Comparison of ENCODE assay signal across 12 cellular contexts in the genomic region with DNA sequence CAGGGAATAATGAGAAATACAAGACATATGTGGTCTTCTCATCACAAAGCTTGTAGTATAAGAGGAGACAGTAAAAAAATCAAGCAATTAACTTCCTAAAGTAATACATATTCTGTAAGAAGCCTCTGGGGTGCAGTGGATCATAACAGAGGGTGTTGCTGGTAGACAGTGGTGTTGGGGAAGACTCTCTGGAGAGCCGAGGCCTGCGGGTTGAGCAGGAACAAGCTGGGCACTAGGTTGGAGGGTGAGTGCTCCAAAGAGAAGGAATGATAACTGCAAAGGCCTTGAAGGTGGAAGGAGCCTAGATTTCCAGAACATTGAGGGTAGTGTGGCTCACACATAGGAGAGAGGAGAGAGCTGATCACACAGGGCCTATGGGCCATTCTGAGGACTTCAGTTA. TPM values are rescaled to one million over a fixed set of nuclear protein-coding genes. Genes with fewer than 3 reads are reported as not detected.
DNase-seq lines count a peak whose midpoint lies in the region; ATAC-seq and TF ChIP-seq lines count a peak whose summit lies in the region.
"Had no signal": no experiment of that assay in that cellular context is flagged by ENCODE, and none has a peak within 500 bp of the region (broad histone marks: within the 10 kb centered on the region; RNA-seq: fewer than 3 reads in every experiment).

No MANE protein-coding gene starts in this region.

- no peak for TF ChIP-seq POLR2A in gastroesophageal sphincter (IDR thresholded peaks at IDR 0.05)

- peak overlapping the region; percentile 86 to 99 (median 96) for H3K27ac Mint-ChIP-seq in CD4-positive, alpha-beta memory T cell
- no peak overlapping the region for H3K27ac Mint-ChIP-seq in neural progenitor cell

- H3K9me3 Mint-ChIP-seq in CD4-positive, alpha-beta memory T cell = peaks cover 0 to 60% (median 52%) of the 10 kb centered on the region in 8 donors
- no peaks in the 10 kb centered on the region for H3K9me3 Mint-ChIP-seq in neural progenitor cell

- peak in 4 of 5 donors; percentile 35 to 53 (median 41) for DNase-seq in CD4-positive, alpha-beta memory T cell
- DNase-seq in activated CD8-positive, alpha-beta memory T cell treated with anti-CD3 and anti-CD28 coated beads, Interleukin-2, amount 50 U/mL, for 4 hours = peak; percentile 18
- DNase-seq in sciatic nerve (ENCODE audit: low spot score) = no peak
- no peak for DNase-seq in neural progenitor cell (ENCODE audit: low spot score)
- no peak for DNase-seq in glomerular visceral epithelial cell (ENCODE audit: extremely low spot score)
- DNase-seq in SHP77 treated with DMSO at 0.1 percent for 48 hours (lab: John Stamatoyannopoulos, UW) = no peak
- DNase-seq: NCI-H446 treated with DMSO at 0.1 percent for 48 hours, SIG-M5 had no signal

- peak overlapping the region; percentile 92 to 96 for H3K4me3 ChIP-seq in CD4-positive, alpha-beta memory T cell (ENCODE audit: low read length in 2 of 2)
- H3K4me3 ChIP-seq in gastroesophageal sphincter (peak overlapping the region in 1 of 2 donors; percentile 48), neural progenitor cell (no peak overlapping the region)

- H3K27me3 Mint-ChIP-seq in CD4-positive, alpha-beta memory T cell = no peaks in the 10 kb centered on the region
- H3K27me3 Mint-ChIP-seq in neural progenitor cell (ENCODE audit: insufficient read depth, low read depth) = no peaks in the 10 kb centered on the region

- no peaks in the 10 kb centered on the region for H4K20me1 ChIP-seq in neural progenitor cell (ENCODE audit: low read depth)

- H3K27ac ChIP-seq in CD4-positive, alpha-beta memory T cell (ENCODE audit: low read depth, low read length) = peak overlapping the region; percentile 70
- peak overlapping the region in 3 of 4 donors; percentile 24 to 66 (median 26) for H3K27ac ChIP-seq in gastroesophageal sphincter
- H3K27ac ChIP-seq in neural progenitor cell = no peak overlapping the region

- ATAC-seq in gastroesophageal sphincter = no peak
- peak; percentile 63 for ATAC-seq in sciatic nerve
- ATAC-seq in GM19328 (IDR thresholded peaks at IDR 0.05; ENCODE audit: unreplicated experiment) = no peak

- H3K9ac ChIP-seq in neural progenitor cell = no peak overlapping the region

- no peak for TF ChIP-seq CTCF in gastroesophageal sphincter (IDR thresholded peaks at IDR 0.05)
- TF ChIP-seq CTCF in neural progenitor cell (IDR thresholded peaks at IDR 0.05) = no peak

- POLR2A ChIA-PET in CD4-positive, alpha-beta memory T cell (lab: Charles Lee; ENCODE audit: partially characterized antibody) = interaction anchor here (0.6 to 16.1 kb wide), 38 partner anchors 10 to 186 kb away, joined by 3 to 777 read pairs (median 16); a partner anchor contains a TSS

- 60 to 74% methylated on average over 2 of the region's 2 CpGs for WGBS in gastroesophageal sphincter (ENCODE audit: low coverage in 1 of 2), 2 donors

- H3K79me2 ChIP-seq in neural progenitor cell (ENCODE audit: low read depth) = no peaks in the 10 kb centered on the region

- H3F3A ChIP-seq in neural progenitor cell (ENCODE audit: low read depth) = no peaks in the 10 kb centered on the region

- peaks cover 40 to 76% (median 61%) of the 10 kb centered on the region in 4 donors for H3K4me1 Mint-ChIP-seq in CD4-positive, alpha-beta memory T cell
- no peaks in the 10 kb centered on the region for H3K4me1 Mint-ChIP-seq in neural progenitor cell

- intact Hi-C loops in CD4-positive, alpha-beta memory T cell (cut with micrococcal nuclease) = loop anchor here (1.0 to 5.0 kb wide), 8 partner anchors 12 to 187 kb away; a partner anchor contains a TSS
- intact Hi-C loops in sciatic nerve (cut with DNase I) = no loop called here

- no peak overlapping the region for H3K4me2 ChIP-seq in neural progenitor cell

- H3K36me3 ChIP-seq in CD4-positive, alpha-beta memory T cell (ENCODE audit: insufficient read depth, low read length) = peaks cover 29% of the 10 kb centered on the region
- H3K36me3 ChIP-seq in gastroesophageal sphincter (peaks cover 0 to 27% of the 10 kb centered on the region in 2 donors), neural progenitor cell (no peaks in the 10 kb centered on the region)
- H3K36me3 ChIP-seq: prostate gland had no signal

- H3K36me3 Mint-ChIP-seq in CD4-positive, alpha-beta memory T cell = peaks cover 65 to 66% of the 10 kb centered on the region in 2 donors
- no peaks in the 10 kb centered on the region for H3K36me3 Mint-ChIP-seq in neural progenitor cell

- peak overlapping the region; percentile 98 to 100 (median 100) for H3K4me3 Mint-ChIP-seq in CD4-positive, alpha-beta memory T cell
- H3K4me3 Mint-ChIP-seq in neural progenitor cell = no peak overlapping the region

- H2AFZ ChIP-seq in neural progenitor cell (replicated peaks) = no peak overlapping the region

- no peaks in the 10 kb centered on the region for H3K27me3 ChIP-seq in CD4-positive, alpha-beta memory T cell (ENCODE audit: insufficient read depth, low read length)
- H3K27me3 ChIP-seq in gastroesophageal sphincter (no peaks in the 10 kb centered on the region), neural progenitor cell (no peaks in the 10 kb centered on the region)

- peaks cover 57% of the 10 kb centered on the region for H3K4me1 ChIP-seq in CD4-positive, alpha-beta memory T cell (ENCODE audit: insufficient read depth, low read length)
- H3K4me1 ChIP-seq in gastroesophageal sphincter (no peaks in the 10 kb centered on the region), neural progenitor cell (no peaks in the 10 kb centered on the region)
- H3K4me1 ChIP-seq: prostate gland had no signal

- CTCF ChIA-PET in CD4-positive, alpha-beta memory T cell (lab: Charles Lee; ENCODE audit: partially characterized antibody) = interaction anchor here (1.0 to 7.1 kb wide), 22 partner anchors 16 to 187 kb away, joined by 4 to 107 read pairs (median 8); a partner anchor contains a TSS

- TF ChIP-seq EP300 in gastroesophageal sphincter (IDR thresholded peaks at IDR 0.05) = no peak

- peaks cover 23 to 36% of the 10 kb centered on the region in 2 donors for H3K9me3 ChIP-seq in CD4-positive, alpha-beta memory T cell (ENCODE audit: control insufficient read depth in 1 of 2, low read length in 2 of 2)
- H3K9me3 ChIP-seq in gastroesophageal sphincter = peaks cover 0 to 9% (median 0%) of the 10 kb centered on the region in 3 donors
- no peaks in the 10 kb centered on the region for H3K9me3 ChIP-seq in neural progenitor cell (ENCODE audit: low read depth)
- H3K9me3 ChIP-seq: prostate gland had no signal

RNA-seq across cellular contexts. Expression of a gene that starts 1.5 kb away (rescaled TPM):
- total RNA-seq in CD4-positive, alpha-beta memory T cell = 100 to 1,000 TPM; 418 to 448 TPM
- 100 to 1,000 TPM; 449 to 613 TPM for polyA plus RNA-seq in CD4-positive, alpha-beta memory T cell
- total RNA-seq in gastroesophageal sphincter = 10 to 100 TPM in 3 of 4 donors, 1 to 10 TPM in 1; 6.7 to 42.1 (median 26.1) TPM
- 52.8 TPM for total RNA-seq in sciatic nerve
- not detected in 2 replicates for total RNA-seq in neural progenitor cell (ENCODE audit: low replicate concordance)
- polyA plus RNA-seq: BJ had no signal

RNA-seq across cellular contexts. Expression of a gene that starts 54.0 kb away (rescaled TPM):
- total RNA-seq in CD4-positive, alpha-beta memory T cell = 100 to 1,000 TPM; 464 to 476 TPM
- polyA plus RNA-seq in CD4-positive, alpha-beta memory T cell = 1,000 to 10,000 TPM in 1 of 2 donors, 100 to 1,000 TPM in 1; 557 to 1,096 TPM
- total RNA-seq in gastroesophageal sphincter (10 to 100 TPM in 3 of 4 donors, 1 to 10 TPM in 1; 5.1 to 30.0 (median 17.8) TPM), sciatic nerve (31.6 TPM), neural progenitor cell (ENCODE audit: low replicate concordance) (not detected in 2 replicates)
- polyA plus RNA-seq: BJ had no signal

Comparison
In these comparisons a context has a peak if more than half of its experiments do, and no peak if none do; other contexts are left out.
1. DNase-seq: peak in CD4-positive, alpha-beta memory T cell (4 of 5) and activated CD8-positive, alpha-beta memory T cell treated with anti-CD3 and anti-CD28 coated beads, Interleukin-2, amount 50 U/mL, for 4 hours (single experiment); none in sciatic nerve (single experiment), neural progenitor cell (single experiment), glomerular visceral epithelial cell (single experiment) and SHP77 treated with DMSO at 0.1 percent for 48 hours (single experiment).
2. RNA of a gene that starts 54.0 kb away (total RNA-seq): 464 to 476 TPM in CD4-positive, alpha-beta memory T cell; 31.6 TPM in sciatic nerve (single experiment), 5.1 to 30.0 TPM in gastroesophageal sphincter and not detected in neural progenitor cell; every median in the first group is over 10 times any median in the second.